9 cellular contexts compared by ENCODE assay signal in genomic region chr2:85578243-85579180, GRCh38. TPM values are rescaled to one million over a fixed set of nuclear protein-coding genes. Genes with fewer than 3 reads are reported as not detected.
A peak's percentile ranks its signal among the peaks of the same experiment; 100 is the strongest.
DNase-seq lines count a peak whose midpoint lies in the region; ATAC-seq and TF ChIP-seq lines count a peak whose summit lies in the region.
"Had no signal": no experiment of that assay in that cellular context is flagged by ENCODE, and none has a peak within 500 bp of the region (broad histone marks: within the 10 kb centered on the region; RNA-seq: fewer than 3 reads in every experiment).

No MANE protein-coding gene starts in this region.

- no peak for TF ChIP-seq CTCF in GM12875 (IDR thresholded peaks at IDR 0.05; ENCODE audit: borderline replicate concordance, insufficient read depth, low read depth, low read length)
- no peak for TF ChIP-seq CTCF in nephron (IDR thresholded peaks at IDR 0.05; ENCODE audit: unreplicated experiment in 3 of 3)

- WGBS in GM23248 (ENCODE audit: low coverage in 1 of 2, low lambda C conversion rate in 2 of 2, missing lambda C conversion rate in 2 of 2), 2 experiments: 71 to 73% methylated on average over 19 of the region's 19 CpGs

- no peak for TF ChIP-seq POLR2A in erythroblast (IDR thresholded peaks at IDR 0.05; ENCODE audit: low read length)

- peak; percentile 91 for DNase-seq in SIG-M5 treated with dmso at 0.1 percent for 504 hours (lab: John Stamatoyannopoulos, UW; ENCODE audit: unreplicated experiment)
- DNase-seq in erythroblast (lab: John Stamatoyannopoulos, UW): peak; percentile 60 to 66
- DNase-seq in NCI-H1417 treated with DMSO at 0.1 percent for 48 hours (lab: John Stamatoyannopoulos, UW): no peak
- DNase-seq in GM23248: no peak
- no peak for DNase-seq in NCI-H526 treated with DMSO at 0.1 percent for 48 hours (lab: John Stamatoyannopoulos, UW)

- peak overlapping the region; percentile 68 to 83 (median 76) for H3K4me3 Mint-ChIP-seq in nephron

- peak; percentile 28 for ATAC-seq in HG02588 (IDR thresholded peaks at IDR 0.05; ENCODE audit: unreplicated experiment)

- in situ Hi-C loops in GM23248 (cut with MboI): no loop called here

- peaks cover 44% of the 10 kb centered on the region for H3K4me1 Mint-ChIP-seq in nephron

- H4K20me1 ChIP-seq in GM23248 (ENCODE audit: insufficient read depth): no peaks in the 10 kb centered on the region

- H3K4me1 ChIP-seq in GM23248 (ENCODE audit: insufficient read depth): no peaks in the 10 kb centered on the region

- H3F3A ChIP-seq in GM23248 (ENCODE audit: insufficient read depth): no peaks in the 10 kb centered on the region

- H3K27ac ChIP-seq in GM23248: no peak overlapping the region
- H3K27ac ChIP-seq: KMS-11 had no signal

- H2AFZ ChIP-seq in GM23248: no peak overlapping the region

- H3K36me3 ChIP-seq in GM23248 (ENCODE audit: low read depth): no peaks in the 10 kb centered on the region

- no peaks in the 10 kb centered on the region for H3K27me3 Mint-ChIP-seq in nephron (ENCODE audit: low read depth)

- H3K27ac Mint-ChIP-seq in nephron: peak overlapping the region; percentile 98 to 99 (median 98)

- no peak overlapping the region for H3K9ac ChIP-seq in GM23248
- H3K9ac ChIP-seq: KMS-11 had no signal

- H3K9me3 ChIP-seq in GM23248 (ENCODE audit: low read depth): no peaks in the 10 kb centered on the region

- peaks cover 5% of the 10 kb centered on the region for H3K36me3 Mint-ChIP-seq in nephron (ENCODE audit: low read depth)

- H3K9me3 Mint-ChIP-seq in nephron: no peaks in the 10 kb centered on the region

- no peak overlapping the region for H3K4me2 ChIP-seq in GM23248 (ENCODE audit: unreplicated experiment)
- H3K4me2 ChIP-seq: KMS-11 had no signal

- H3K79me2 ChIP-seq in GM23248 (ENCODE audit: insufficient read depth): no peaks in the 10 kb centered on the region

- H3K4me3 ChIP-seq in GM12875 (ENCODE audit: low read depth, low read length) (peak overlapping the region; percentile 51), GM23248 (no peak overlapping the region)

- no peaks in the 10 kb centered on the region for H3K27me3 ChIP-seq in GM23248 (replicated peaks; ENCODE audit: insufficient read depth)

- H3K9me2 ChIP-seq in GM23248 (ENCODE audit: insufficient read depth): no peaks in the 10 kb centered on the region

RNA-seq across cellular contexts. Expression of gene VAMP8, which starts 1.1 kb away (rescaled TPM):
- 1.7 TPM in 1 of 2 replicates, not detected in the other for total RNA-seq in GM23248 (2014; rRNA removed; shearing (Covaris generic))
- polyA plus RNA-seq in GM23248 (2016; fragmentation: Nextera tagmentation; extraction: Ambion mirVana): 1.0 and 1.2 TPM in 2 replicates

RNA-seq across cellular contexts. Expression of gene VAMP5, which starts 5.7 kb away (rescaled TPM):
- total RNA-seq in GM23248 (2014; rRNA removed; shearing (Covaris generic)): 50.3 and 59.0 TPM in 2 replicates
- polyA plus RNA-seq in GM23248 (2016; fragmentation: Nextera tagmentation; extraction: Ambion mirVana): 287 and 289 TPM in 2 replicates

RNA-seq across cellular contexts. Expression of gene RNF181, which starts 17.0 kb away (rescaled TPM):
- total RNA-seq in GM23248 (2014; rRNA removed; shearing (Covaris generic)): 159 and 178 TPM in 2 replicates
- 294 and 308 TPM in 2 replicates for polyA plus RNA-seq in GM23248 (2016; fragmentation: Nextera tagmentation; extraction: Ambion mirVana)

RNA-seq across cellular contexts. Expression of gene GGCX, which starts 17.2 kb away (rescaled TPM):
- 74.7 and 81.3 TPM in 2 replicates for total RNA-seq in GM23248 (2014; rRNA removed; shearing (Covaris generic))
- 62.7 and 65.4 TPM in 2 replicates for polyA plus RNA-seq in GM23248 (2016; fragmentation: Nextera tagmentation; extraction: Ambion mirVana)

RNA-seq across cellular contexts. Expression of gene TMEM150A, which starts 24.0 kb away (rescaled TPM):
- 13.5 and 20.9 TPM in 2 replicates for total RNA-seq in GM23248 (2014; rRNA removed; shearing (Covaris generic))
- polyA plus RNA-seq in GM23248 (2016; fragmentation: Nextera tagmentation; extraction: Ambion mirVana): 35.7 and 36.0 TPM in 2 replicates

Comparison
In these comparisons a context has a peak if more than half of its experiments do, and no peak if none do; other contexts are left out.
1. DNase-seq: peak in SIG-M5 treated with dmso at 0.1 percent for 504 hours (single experiment) and erythroblast (2 of 2); none in NCI-H1417 treated with DMSO at 0.1 percent for 48 hours (single experiment), GM23248 (single experiment) and NCI-H526 treated with DMSO at 0.1 percent for 48 hours (single experiment).